Comparison of ENCODE assay signal across 1 cellular context in the genomic region with DNA sequence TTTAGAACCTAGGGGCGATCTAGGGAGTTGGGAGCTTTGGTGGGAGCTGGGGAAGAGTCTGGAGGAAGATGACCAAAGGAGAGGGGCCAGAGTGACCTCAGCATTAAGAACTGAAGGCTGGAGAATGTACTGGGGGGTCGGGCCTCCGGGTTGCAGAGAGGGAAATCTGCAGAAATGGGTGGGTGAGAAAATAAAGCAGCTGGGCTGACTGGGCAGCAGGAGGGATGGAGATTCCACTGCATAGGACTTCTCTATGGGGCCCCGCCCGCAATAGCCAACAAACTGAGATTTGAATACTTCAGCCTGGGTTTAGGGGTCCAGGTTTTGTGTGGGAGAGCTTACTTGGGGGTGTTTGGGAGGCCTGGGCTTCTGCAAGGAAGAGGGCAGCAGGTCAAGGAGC.
TF ChIP-seq lines count a peak whose summit lies in the region.

No MANE protein-coding gene starts in this region.

TF ChIP-seq in IMR-90, 13 proteins besides CTCF, POLR2A, EP300 and RAD21:
- TF ChIP-seq, protein P1, sequence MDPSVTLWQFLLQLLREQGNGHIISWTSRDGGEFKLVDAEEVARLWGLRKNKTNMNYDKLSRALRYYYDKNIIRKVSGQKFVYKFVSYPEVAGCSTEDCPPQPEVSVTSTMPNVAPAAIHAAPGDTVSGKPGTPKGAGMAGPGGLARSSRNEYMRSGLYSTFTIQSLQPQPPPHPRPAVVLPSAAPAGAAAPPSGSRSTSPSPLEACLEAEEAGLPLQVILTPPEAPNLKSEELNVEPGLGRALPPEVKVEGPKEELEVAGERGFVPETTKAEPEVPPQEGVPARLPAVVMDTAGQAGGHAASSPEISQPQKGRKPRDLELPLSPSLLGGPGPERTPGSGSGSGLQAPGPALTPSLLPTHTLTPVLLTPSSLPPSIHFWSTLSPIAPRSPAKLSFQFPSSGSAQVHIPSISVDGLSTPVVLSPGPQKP (IDR thresholded peaks at IDR 0.05; ENCODE audit: borderline replicate concordance, low read depth, low read length) = no peak
- TF ChIP-seq SMC3 (IDR thresholded peaks at IDR 0.05; ENCODE audit: low read depth, low read length) = no peak
- TF ChIP-seq CHD1 (IDR thresholded peaks at IDR 0.05; ENCODE audit: low read depth, low read length) = no peak
- TF ChIP-seq RCOR1 (IDR thresholded peaks at IDR 0.05; ENCODE audit: insufficient replicate concordance, low read length) = no peak
- no peak for TF ChIP-seq FOS (IDR thresholded peaks at IDR 0.05; ENCODE audit: low read depth, low read length)
- TF ChIP-seq MAFK (IDR thresholded peaks at IDR 0.05; ENCODE audit: low read depth, low read length) = no peak
- no peak for TF ChIP-seq BHLHE40 (IDR thresholded peaks at IDR 0.05; ENCODE audit: low read depth, low read length)
- no peak for TF ChIP-seq MAZ (IDR thresholded peaks at IDR 0.05; ENCODE audit: borderline replicate concordance, low read depth, low read length)
- no peak for TF ChIP-seq CEBPB (IDR thresholded peaks at IDR 0.05; ENCODE audit: low read depth, low read length)
- no peak for TF ChIP-seq NFE2L2 (IDR thresholded peaks at IDR 0.05; ENCODE audit: low read depth, low read length)
- no peak for TF ChIP-seq MXI1 (IDR thresholded peaks at IDR 0.05; ENCODE audit: borderline replicate concordance, low read depth, low read length)
- TF ChIP-seq, protein P2, sequence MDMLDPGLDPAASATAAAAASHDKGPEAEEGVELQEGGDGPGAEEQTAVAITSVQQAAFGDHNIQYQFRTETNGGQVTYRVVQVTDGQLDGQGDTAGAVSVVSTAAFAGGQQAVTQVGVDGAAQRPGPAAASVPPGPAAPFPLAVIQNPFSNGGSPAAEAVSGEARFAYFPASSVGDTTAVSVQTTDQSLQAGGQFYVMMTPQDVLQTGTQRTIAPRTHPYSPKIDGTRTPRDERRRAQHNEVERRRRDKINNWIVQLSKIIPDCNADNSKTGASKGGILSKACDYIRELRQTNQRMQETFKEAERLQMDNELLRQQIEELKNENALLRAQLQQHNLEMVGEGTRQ (IDR thresholded peaks at IDR 0.05; ENCODE audit: low read depth, low read length) = no peak
- no peak for TF ChIP-seq RFX5 (IDR thresholded peaks at IDR 0.05; ENCODE audit: low read depth, low read length)
